ENCODE assay signal across 1 cellular context in the genomic region with DNA sequence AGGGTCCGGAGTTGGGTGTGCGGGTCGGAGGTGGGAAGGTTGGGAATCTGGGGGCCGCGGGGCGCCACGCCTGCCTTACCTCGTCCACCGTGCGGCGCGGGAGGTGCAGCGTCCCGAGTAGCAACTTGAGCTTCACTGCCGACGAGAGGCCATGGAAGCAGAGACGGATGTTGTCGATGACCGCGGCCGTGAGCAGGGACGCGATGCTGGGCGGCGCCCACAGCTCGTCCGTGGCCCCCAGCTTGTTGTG.
A peak's percentile ranks its signal among the peaks of the same experiment; 100 is the strongest.
TF ChIP-seq lines count a peak whose summit lies in the region.

No MANE protein-coding gene starts in this region.

TF ChIP-seq in HEK293, 187 proteins besides CTCF, POLR2A, EP300 and RAD21 (continued from another document and continues in another):
- TF ChIP-seq GFI1B (tag by site-specific recombination; IDR thresholded peaks at IDR 0.05) = 0 out of 2 replicates have a peak, but pooled peaks have one; percentile 15
- TF ChIP-seq, protein P1, sequence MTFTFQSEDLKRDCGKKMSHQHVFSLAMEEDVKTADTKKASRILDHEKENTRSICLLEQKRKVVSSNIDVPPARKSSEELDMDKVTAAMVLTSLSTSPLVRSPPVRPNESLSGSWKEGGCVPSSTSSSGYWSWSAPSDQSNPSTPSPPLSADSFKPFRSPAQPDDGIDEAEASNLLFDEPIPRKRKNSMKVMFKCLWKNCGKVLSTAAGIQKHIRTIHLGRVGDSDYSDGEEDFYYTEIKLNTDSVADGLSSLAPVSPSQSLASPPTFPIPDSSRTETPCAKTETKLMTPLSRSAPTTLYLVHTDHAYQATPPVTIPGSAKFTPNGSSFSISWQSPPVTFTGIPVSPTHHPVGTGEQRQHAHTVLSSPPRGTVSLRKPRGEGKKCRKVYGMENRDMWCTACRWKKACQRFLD (tag by site-specific recombination; IDR thresholded peaks at IDR 0.05) = no peak
- 0 out of 2 replicates have a peak, but pooled peaks have one; percentile 50 for TF ChIP-seq INSM2 (tag by site-specific recombination; IDR thresholded peaks at IDR 0.05)
- TF ChIP-seq SCRT2 (tag by site-specific recombination; IDR thresholded peaks at IDR 0.05) = no peak
- TF ChIP-seq GLIS1 (tag by site-specific recombination; IDR thresholded peaks at IDR 0.05) = no peak
- TF ChIP-seq ZNF398 (tag by site-specific recombination; IDR thresholded peaks at IDR 0.05) = peak; percentile 76
- 0 out of 2 replicates have a peak, but pooled peaks have one; percentile 22 for TF ChIP-seq ZSCAN30 (tag by site-specific recombination; IDR thresholded peaks at IDR 0.05)
- no peak for TF ChIP-seq ZNF626 (tag by site-specific recombination; IDR thresholded peaks at IDR 0.05)
- no peak for TF ChIP-seq OVOL3 (tag by site-specific recombination; IDR thresholded peaks at IDR 0.05)
- no peak for TF ChIP-seq ZNF366 (tag by site-specific recombination; conservative IDR thresholded peaks at IDR 0.05)
- TF ChIP-seq SP2 (tag by site-specific recombination; IDR thresholded peaks at IDR 0.05) = no peak
- peak; percentile 77 for TF ChIP-seq KLF9 (tag by site-specific recombination; IDR thresholded peaks at IDR 0.05; ENCODE audit: low read depth)
- peak; percentile 78 for TF ChIP-seq ZNF324 (tag by site-specific recombination; IDR thresholded peaks at IDR 0.05)
- TF ChIP-seq ZBTB1 (tag by site-specific recombination; IDR thresholded peaks at IDR 0.05) = no peak
- TF ChIP-seq, protein P2, sequence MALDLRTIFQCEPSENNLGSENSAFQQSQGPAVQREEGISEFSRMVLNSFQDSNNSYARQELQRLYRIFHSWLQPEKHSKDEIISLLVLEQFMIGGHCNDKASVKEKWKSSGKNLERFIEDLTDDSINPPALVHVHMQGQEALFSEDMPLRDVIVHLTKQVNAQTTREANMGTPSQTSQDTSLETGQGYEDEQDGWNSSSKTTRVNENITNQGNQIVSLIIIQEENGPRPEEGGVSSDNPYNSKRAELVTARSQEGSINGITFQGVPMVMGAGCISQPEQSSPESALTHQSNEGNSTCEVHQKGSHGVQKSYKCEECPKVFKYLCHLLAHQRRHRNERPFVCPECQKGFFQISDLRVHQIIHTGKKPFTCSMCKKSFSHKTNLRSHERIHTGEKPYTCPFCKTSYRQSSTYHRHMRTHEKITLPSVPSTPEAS (tag by site-specific recombination; IDR thresholded peaks at IDR 0.05) = 0 out of 2 replicates have a peak, but pooled peaks have one; percentile 14
- 0 out of 2 replicates have a peak, but pooled peaks have one; percentile 45 for TF ChIP-seq ZBTB48 (tag by site-specific recombination; IDR thresholded peaks at IDR 0.05)
- peak; percentile 89 for TF ChIP-seq ZNF280D (tag by site-specific recombination; IDR thresholded peaks at IDR 0.05)
- TF ChIP-seq ZNF423 (tag by site-specific recombination; IDR thresholded peaks at IDR 0.05) = no peak
- TF ChIP-seq ZNF561 (tag by site-specific recombination; IDR thresholded peaks at IDR 0.05; ENCODE audit: borderline replicate concordance) = no peak
- TF ChIP-seq YY1 (tag by site-specific recombination; IDR thresholded peaks at IDR 0.05) = no peak
- TF ChIP-seq ZNF664 (tag by site-specific recombination; IDR thresholded peaks at IDR 0.05) = no peak
- TF ChIP-seq, protein P3, sequence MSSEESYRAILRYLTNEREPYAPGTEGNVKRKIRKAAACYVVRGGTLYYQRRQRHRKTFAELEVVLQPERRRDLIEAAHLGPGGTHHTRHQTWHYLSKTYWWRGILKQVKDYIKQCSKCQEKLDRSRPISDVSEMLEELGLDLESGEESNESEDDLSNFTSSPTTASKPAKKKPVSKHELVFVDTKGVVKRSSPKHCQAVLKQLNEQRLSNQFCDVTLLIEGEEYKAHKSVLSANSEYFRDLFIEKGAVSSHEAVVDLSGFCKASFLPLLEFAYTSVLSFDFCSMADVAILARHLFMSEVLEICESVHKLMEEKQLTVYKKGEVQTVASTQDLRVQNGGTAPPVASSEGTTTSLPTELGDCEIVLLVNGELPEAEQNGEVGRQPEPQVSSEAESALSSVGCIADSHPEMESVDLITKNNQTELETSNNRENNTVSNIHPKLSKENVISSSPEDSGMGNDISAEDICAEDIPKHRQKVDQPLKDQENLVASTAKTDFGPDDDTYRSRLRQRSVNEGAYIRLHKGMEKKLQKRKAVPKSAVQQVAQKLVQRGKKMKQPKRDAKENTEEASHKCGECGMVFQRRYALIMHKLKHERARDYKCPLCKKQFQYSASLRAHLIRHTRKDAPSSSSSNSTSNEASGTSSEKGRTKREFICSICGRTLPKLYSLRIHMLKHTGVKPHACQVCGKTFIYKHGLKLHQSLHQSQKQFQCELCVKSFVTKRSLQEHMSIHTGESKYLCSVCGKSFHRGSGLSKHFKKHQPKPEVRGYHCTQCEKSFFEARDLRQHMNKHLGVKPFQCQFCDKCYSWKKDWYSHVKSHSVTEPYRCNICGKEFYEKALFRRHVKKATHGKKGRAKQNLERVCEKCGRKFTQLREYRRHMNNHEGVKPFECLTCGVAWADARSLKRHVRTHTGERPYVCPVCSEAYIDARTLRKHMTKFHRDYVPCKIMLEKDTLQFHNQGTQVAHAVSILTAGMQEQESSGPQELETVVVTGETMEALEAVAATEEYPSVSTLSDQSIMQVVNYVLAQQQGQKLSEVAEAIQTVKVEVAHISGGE (tag by site-specific recombination; conservative IDR thresholded peaks at IDR 0.05; ENCODE audit: low read depth) = no peak
- no peak for TF ChIP-seq ZNF830 (tag by site-specific recombination; IDR thresholded peaks at IDR 0.05; ENCODE audit: low read depth)
- no peak for TF ChIP-seq ZNF629 (tag by site-specific recombination; IDR thresholded peaks at IDR 0.05)
- TF ChIP-seq ZNF174 (tag by site-specific recombination; IDR thresholded peaks at IDR 0.05) = no peak
- no peak for TF ChIP-seq ZNF19 (tag by site-specific recombination; IDR thresholded peaks at IDR 0.05; ENCODE audit: low read depth)
- TF ChIP-seq, protein P4, sequence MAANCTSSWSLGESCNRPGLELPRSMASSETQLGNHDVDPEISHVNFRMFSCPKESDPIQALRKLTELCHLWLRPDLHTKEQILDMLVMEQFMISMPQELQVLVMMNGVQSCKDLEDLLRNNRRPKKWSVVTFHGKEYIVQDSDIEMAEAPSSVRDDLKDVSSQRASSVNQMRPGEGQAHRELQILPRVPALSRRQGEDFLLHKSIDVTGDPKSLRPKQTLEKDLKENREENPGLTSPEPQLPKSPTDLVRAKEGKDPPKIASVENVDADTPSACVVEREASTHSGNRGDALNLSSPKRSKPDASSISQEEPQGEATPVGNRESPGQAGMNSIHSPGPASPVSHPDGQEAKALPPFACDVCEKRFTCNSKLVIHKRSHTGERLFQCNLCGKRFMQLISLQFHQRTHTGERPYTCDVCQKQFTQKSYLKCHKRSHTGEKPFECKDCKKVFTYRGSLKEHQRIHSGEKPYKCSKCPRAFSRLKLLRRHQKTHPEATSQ (tag by site-specific recombination; IDR thresholded peaks at IDR 0.05) = 0 out of 2 replicates have a peak, but pooled peaks have one; percentile 69
- no peak for TF ChIP-seq ZFP41 (tag by site-specific recombination; IDR thresholded peaks at IDR 0.05; ENCODE audit: borderline replicate concordance)
- TF ChIP-seq, protein P5, sequence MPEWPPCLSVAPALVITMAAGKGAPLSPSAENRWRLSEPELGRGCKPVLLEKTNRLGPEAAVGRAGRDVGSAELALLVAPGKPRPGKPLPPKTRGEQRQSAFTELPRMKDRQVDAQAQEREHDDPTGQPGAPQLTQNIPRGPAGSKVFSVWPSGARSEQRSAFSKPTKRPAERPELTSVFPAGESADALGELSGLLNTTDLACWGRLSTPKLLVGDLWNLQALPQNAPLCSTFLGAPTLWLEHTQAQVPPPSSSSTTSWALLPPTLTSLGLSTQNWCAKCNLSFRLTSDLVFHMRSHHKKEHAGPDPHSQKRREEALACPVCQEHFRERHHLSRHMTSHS (tag by site-specific recombination; IDR thresholded peaks at IDR 0.05) = no peak
- TF ChIP-seq ZNF621 (tag by site-specific recombination; IDR thresholded peaks at IDR 0.05) = no peak
- peak; percentile 45 for TF ChIP-seq ZNF692 (tag by site-specific recombination; IDR thresholded peaks at IDR 0.05)
- TF ChIP-seq SP3 (tag by site-specific recombination; IDR thresholded peaks at IDR 0.05) = no peak; the same call in 1 of the 2 replicates
- TF ChIP-seq GLIS2 (tag by site-specific recombination; IDR thresholded peaks at IDR 0.05) = peak; percentile 40
- TF ChIP-seq ZNF335 (tag by site-specific recombination; conservative IDR thresholded peaks at IDR 0.05) = peak; percentile 97
- TF ChIP-seq ZNF521 (tag by site-specific recombination; IDR thresholded peaks at IDR 0.05) = no peak
- TF ChIP-seq ZNF202 (tag by site-specific recombination; IDR thresholded peaks at IDR 0.05; ENCODE audit: borderline replicate concordance) = no peak
- TF ChIP-seq ZNF600 (tag by site-specific recombination; IDR thresholded peaks at IDR 0.05) = peak; percentile 73
- TF ChIP-seq ZNF571 (tag by site-specific recombination; IDR thresholded peaks at IDR 0.05) = no peak
- TF ChIP-seq ZNF292 (tag by site-specific recombination; IDR thresholded peaks at IDR 0.05; ENCODE audit: borderline replicate concordance, low read depth) = no peak
- TF ChIP-seq ZNF169 (tag by site-specific recombination; IDR thresholded peaks at IDR 0.05) = no peak
- no peak for TF ChIP-seq ZNF707 (tag by site-specific recombination; IDR thresholded peaks at IDR 0.05)
- TF ChIP-seq ZFHX2 (tag by site-specific recombination; conservative IDR thresholded peaks at IDR 0.05) = peak; percentile 54; the same call in 1 of the 2 replicates
- TF ChIP-seq, protein P6, sequence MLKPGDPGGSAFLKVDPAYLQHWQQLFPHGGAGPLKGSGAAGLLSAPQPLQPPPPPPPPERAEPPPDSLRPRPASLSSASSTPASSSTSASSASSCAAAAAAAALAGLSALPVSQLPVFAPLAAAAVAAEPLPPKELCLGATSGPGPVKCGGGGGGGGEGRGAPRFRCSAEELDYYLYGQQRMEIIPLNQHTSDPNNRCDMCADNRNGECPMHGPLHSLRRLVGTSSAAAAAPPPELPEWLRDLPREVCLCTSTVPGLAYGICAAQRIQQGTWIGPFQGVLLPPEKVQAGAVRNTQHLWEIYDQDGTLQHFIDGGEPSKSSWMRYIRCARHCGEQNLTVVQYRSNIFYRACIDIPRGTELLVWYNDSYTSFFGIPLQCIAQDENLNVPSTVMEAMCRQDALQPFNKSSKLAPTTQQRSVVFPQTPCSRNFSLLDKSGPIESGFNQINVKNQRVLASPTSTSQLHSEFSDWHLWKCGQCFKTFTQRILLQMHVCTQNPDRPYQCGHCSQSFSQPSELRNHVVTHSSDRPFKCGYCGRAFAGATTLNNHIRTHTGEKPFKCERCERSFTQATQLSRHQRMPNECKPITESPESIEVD (tag by site-specific recombination; IDR thresholded peaks at IDR 0.05) = no peak
